In the genomic region with DNA sequence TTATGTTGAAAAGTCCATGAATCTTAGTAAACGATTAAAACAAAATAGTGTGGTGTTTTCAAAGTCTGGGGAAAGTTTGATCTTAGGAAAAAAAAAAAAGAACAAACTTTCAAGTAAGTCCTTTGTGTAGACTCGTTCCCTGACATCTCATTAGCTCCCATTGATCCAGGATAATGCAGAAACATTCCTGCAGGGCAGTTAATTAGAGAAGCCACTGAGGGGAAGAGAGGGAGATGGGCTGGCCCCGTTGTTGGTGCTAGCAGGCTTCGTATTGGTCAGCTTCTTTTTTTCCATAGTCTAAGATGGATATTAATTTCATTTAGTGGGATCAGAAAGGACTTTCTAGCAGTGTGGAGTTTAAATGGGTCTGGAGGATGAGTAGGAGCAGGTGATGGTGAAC, we compare ENCODE assay signal across 1 cellular context.
TF ChIP-seq lines count a peak whose summit lies in the region.

No MANE protein-coding gene starts in this region.

TF ChIP-seq in GM23338, 12 proteins besides CTCF, POLR2A, EP300 and RAD21 (continued from another document):
- no peak for TF ChIP-seq ZNF331 (CRISPR knock-in tag; IDR thresholded peaks at IDR 0.05; ENCODE audit: low read depth)
- no peak for TF ChIP-seq EZH2 (IDR thresholded peaks at IDR 0.05; ENCODE audit: low read depth, unreplicated experiment)
- no peak for TF ChIP-seq CREB1 (CRISPR knock-in tag; IDR thresholded peaks at IDR 0.05; ENCODE audit: low read depth)
- TF ChIP-seq NANOG (IDR thresholded peaks at IDR 0.05; ENCODE audit: borderline replicate concordance): no peak
- no peak for TF ChIP-seq EZH2phosphoT487 (IDR thresholded peaks at IDR 0.05; ENCODE audit: unreplicated experiment)
- TF ChIP-seq JUNB (IDR thresholded peaks at IDR 0.05; ENCODE audit: unreplicated experiment): no peak
- TF ChIP-seq, protein P1, sequence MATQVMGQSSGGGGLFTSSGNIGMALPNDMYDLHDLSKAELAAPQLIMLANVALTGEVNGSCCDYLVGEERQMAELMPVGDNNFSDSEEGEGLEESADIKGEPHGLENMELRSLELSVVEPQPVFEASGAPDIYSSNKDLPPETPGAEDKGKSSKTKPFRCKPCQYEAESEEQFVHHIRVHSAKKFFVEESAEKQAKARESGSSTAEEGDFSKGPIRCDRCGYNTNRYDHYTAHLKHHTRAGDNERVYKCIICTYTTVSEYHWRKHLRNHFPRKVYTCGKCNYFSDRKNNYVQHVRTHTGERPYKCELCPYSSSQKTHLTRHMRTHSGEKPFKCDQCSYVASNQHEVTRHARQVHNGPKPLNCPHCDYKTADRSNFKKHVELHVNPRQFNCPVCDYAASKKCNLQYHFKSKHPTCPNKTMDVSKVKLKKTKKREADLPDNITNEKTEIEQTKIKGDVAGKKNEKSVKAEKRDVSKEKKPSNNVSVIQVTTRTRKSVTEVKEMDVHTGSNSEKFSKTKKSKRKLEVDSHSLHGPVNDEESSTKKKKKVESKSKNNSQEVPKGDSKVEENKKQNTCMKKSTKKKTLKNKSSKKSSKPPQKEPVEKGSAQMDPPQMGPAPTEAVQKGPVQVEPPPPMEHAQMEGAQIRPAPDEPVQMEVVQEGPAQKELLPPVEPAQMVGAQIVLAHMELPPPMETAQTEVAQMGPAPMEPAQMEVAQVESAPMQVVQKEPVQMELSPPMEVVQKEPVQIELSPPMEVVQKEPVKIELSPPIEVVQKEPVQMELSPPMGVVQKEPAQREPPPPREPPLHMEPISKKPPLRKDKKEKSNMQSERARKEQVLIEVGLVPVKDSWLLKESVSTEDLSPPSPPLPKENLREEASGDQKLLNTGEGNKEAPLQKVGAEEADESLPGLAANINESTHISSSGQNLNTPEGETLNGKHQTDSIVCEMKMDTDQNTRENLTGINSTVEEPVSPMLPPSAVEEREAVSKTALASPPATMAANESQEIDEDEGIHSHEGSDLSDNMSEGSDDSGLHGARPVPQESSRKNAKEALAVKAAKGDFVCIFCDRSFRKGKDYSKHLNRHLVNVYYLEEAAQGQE (IDR thresholded peaks at IDR 0.05; ENCODE audit: unreplicated experiment): no peak
